In the genomic region with DNA sequence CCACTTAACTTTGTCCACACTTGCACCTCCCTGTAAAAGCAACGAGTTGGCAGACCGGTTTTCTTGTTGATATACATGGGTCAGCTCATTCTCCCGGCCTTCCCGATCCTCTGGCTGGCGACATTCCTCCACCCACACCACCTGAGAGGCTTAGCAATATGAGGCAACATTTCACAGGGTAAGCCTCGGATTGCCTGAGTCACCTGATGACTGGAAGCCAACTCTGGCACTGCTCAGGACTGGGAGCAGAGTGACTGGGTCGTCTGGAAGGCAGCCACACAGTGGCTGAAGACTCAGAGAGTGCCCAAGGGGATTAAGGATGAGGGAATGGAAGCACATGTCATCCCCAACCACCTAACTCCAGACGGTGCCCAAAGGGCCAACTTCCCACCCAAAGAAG, we compare ENCODE assay signal across 14 cellular contexts. TPM values are rescaled to one million over a fixed set of nuclear protein-coding genes. Genes with fewer than 3 reads are reported as not detected.
DNase-seq lines count a peak whose midpoint lies in the region; ATAC-seq, FAIRE-seq and TF ChIP-seq lines count a peak whose summit lies in the region.
"Had no signal": no experiment of that assay in that cellular context is flagged by ENCODE, and none has a peak within 500 bp of the region (broad histone marks: within the 10 kb centered on the region; RNA-seq: fewer than 3 reads in every experiment).

No MANE protein-coding gene starts in this region.

- no peak overlapping the region for H3K4me2 ChIP-seq in mesendoderm (ENCODE audit: low read length)
- H3K4me2 ChIP-seq: KMS-11 had no signal

- H3K36me3 ChIP-seq in breast epithelium = no peaks in the 10 kb centered on the region
- H3K36me3 ChIP-seq in mesendoderm (ENCODE audit: control insufficient read depth, insufficient read depth, low read length) = no peaks in the 10 kb centered on the region
- H3K36me3 ChIP-seq in esophagus muscularis mucosa = no peaks in the 10 kb centered on the region
- H3K36me3 ChIP-seq: Peyer's patch had no signal

- TF ChIP-seq POLR2A in breast epithelium (IDR thresholded peaks at IDR 0.05) (no peak), esophagus muscularis mucosa (IDR thresholded peaks at IDR 0.05; ENCODE audit: low read depth) (no peak)

- H3K79me1 ChIP-seq in mesendoderm (ENCODE audit: low read length) = no peaks in the 10 kb centered on the region

- DNase-seq in AG09309 (ENCODE audit: low read depth) = peak; percentile 23
- DNase-seq in HTR-8/SVneo (ENCODE audit: insufficient read length, low spot score) = peak; percentile 44
- peak; percentile 88 to 96 for DNase-seq in breast epithelium (ENCODE audit: low spot score in 2 of 2)
- DNase-seq in mesendoderm = peak; percentile 26
- DNase-seq in KG1 (lab: John Stamatoyannopoulos, UW) = no peak
- DNase-seq in NK-92 treated with Interleukin-12 subunit alpha and Interleukin-12 subunit beta, amount 100 ng/mL, for 24 hours (lab: John Stamatoyannopoulos, UW) = no peak
- no peak for DNase-seq in esophagus muscularis mucosa (ENCODE audit: extremely low spot score)
- DNase-seq: activated T-cell treated with anti-CD3 and anti-CD28 coated beads for 4 hours, GDM1, naive B cell, Peyer's patch had no signal

- H2AK5ac ChIP-seq in mesendoderm (ENCODE audit: low read length) = no peak overlapping the region

- H3K9ac ChIP-seq in mesendoderm (ENCODE audit: low read length) = no peak overlapping the region
- H3K9ac ChIP-seq: KMS-11 had no signal

- no peak overlapping the region for H3K4ac ChIP-seq in mesendoderm (ENCODE audit: low read depth, low read length)

- FAIRE-seq in HTR-8/SVneo (lab: Jason Lieb, UNC) = no peak

- no peak for ATAC-seq in GM19397 (IDR thresholded peaks at IDR 0.05; ENCODE audit: unreplicated experiment)
- ATAC-seq: sciatic nerve had no signal

- H3K9me3 ChIP-seq in breast epithelium (no peaks in the 10 kb centered on the region), esophagus muscularis mucosa (no peaks in the 10 kb centered on the region)
- H3K9me3 ChIP-seq: Peyer's patch had no signal

- H2BK5ac ChIP-seq in mesendoderm (ENCODE audit: low read length) = no peak overlapping the region

- TF ChIP-seq EP300 in esophagus muscularis mucosa (IDR thresholded peaks at IDR 0.05) = no peak

- intact Hi-C loops in breast epithelium (cut with DNase I; ENCODE audit: low total_unique reads) = no loop called here
- intact Hi-C loops in esophagus muscularis mucosa (cut with DNase I) = no loop called here

- no peaks in the 10 kb centered on the region for H3K27me3 ChIP-seq in breast epithelium
- no peaks in the 10 kb centered on the region for H3K27me3 ChIP-seq in mesendoderm (ENCODE audit: insufficient read depth, low read length, poor library complexity)
- no peaks in the 10 kb centered on the region for H3K27me3 ChIP-seq in esophagus muscularis mucosa
- H3K27me3 ChIP-seq: Peyer's patch had no signal

- no peak overlapping the region for H3K18ac ChIP-seq in mesendoderm (ENCODE audit: low read length)

- WGBS in mesendoderm (ENCODE audit: extremely low coverage, insufficient coverage, low lambda C conversion rate) = no CpG with 5 or more reads among the region's 8 CpGs
- 75% methylated on average over 7 of the region's 8 CpGs for WGBS in esophagus muscularis mucosa

- H4K8ac ChIP-seq in mesendoderm (ENCODE audit: low read depth, low read length) = no peak overlapping the region

- H3K56ac ChIP-seq in mesendoderm (ENCODE audit: low read length) = no peak overlapping the region

- H3K27ac ChIP-seq in breast epithelium = peak overlapping the region; percentile 82 to 88
- H3K27ac ChIP-seq in mesendoderm (ENCODE audit: low read depth, low read length) = no peak overlapping the region
- no peak overlapping the region for H3K27ac ChIP-seq in esophagus muscularis mucosa (replicated peaks in 1 of 4)
- H3K27ac ChIP-seq: KMS-11, Peyer's patch had no signal

- no peak overlapping the region for H2BK120ac ChIP-seq in mesendoderm (ENCODE audit: low read depth, low read length)

- H3K79me2 ChIP-seq in mesendoderm (ENCODE audit: control insufficient read depth, insufficient read depth, low read length) = no peaks in the 10 kb centered on the region

- no peak overlapping the region for H3K23ac ChIP-seq in mesendoderm (ENCODE audit: low read length)

- H3K4me3 ChIP-seq in AG09309 (ENCODE audit: control insufficient read depth, low read depth, low read length) = no peak overlapping the region
- no peak overlapping the region for H3K4me3 ChIP-seq in breast epithelium
- no peak overlapping the region for H3K4me3 ChIP-seq in mesendoderm (ENCODE audit: low read length)
- no peak overlapping the region for H3K4me3 ChIP-seq in esophagus muscularis mucosa
- H3K4me3 ChIP-seq: Peyer's patch had no signal

- TF ChIP-seq CTCF in AG09309 (IDR thresholded peaks at IDR 0.05; ENCODE audit: control insufficient read depth, insufficient read depth, low read depth, low read length, missing control alignments) (no peak), breast epithelium (IDR thresholded peaks at IDR 0.05) (no peak), esophagus muscularis mucosa (IDR thresholded peaks at IDR 0.05) (no peak)

- H3K4me1 ChIP-seq in breast epithelium (no peaks in the 10 kb centered on the region), mesendoderm (ENCODE audit: control insufficient read depth, low read depth, low read length) (no peaks in the 10 kb centered on the region), esophagus muscularis mucosa (no peaks in the 10 kb centered on the region)
- H3K4me1 ChIP-seq: Peyer's patch had no signal

- H2BK15ac ChIP-seq in mesendoderm (replicated peaks; ENCODE audit: low read depth) = no peak overlapping the region

- H4K5ac ChIP-seq in mesendoderm (ENCODE audit: low read length) = no peak overlapping the region

RNA-seq across cellular contexts. Expression of a gene that starts 9.8 kb away (rescaled TPM):
- total RNA-seq in breast epithelium (100 to 1,000 TPM in 1 of 3 donors, 10 to 100 TPM in 1, 1 to 10 TPM in 1; 6.1 to 295 (median 77.7) TPM), esophagus muscularis mucosa (10 to 100 TPM; 13.3 to 54.8 (median 25.8) TPM)
- 9.4 TPM for polyA plus RNA-seq in mesendoderm (2013, experiment 1 of 2)
- 10.7 TPM for polyA plus RNA-seq in mesendoderm (2013, experiment 2 of 2)

RNA-seq across cellular contexts. Expression of a gene that starts 43.3 kb away (rescaled TPM):
- 10 to 100 TPM; 14.9 to 32.3 (median 22.6) TPM for total RNA-seq in breast epithelium
- polyA plus RNA-seq in mesendoderm (2013, experiment 1 of 2) = 36.6 TPM
- 38.9 TPM for polyA plus RNA-seq in mesendoderm (2013, experiment 2 of 2)
- 10 to 100 TPM; 17.2 to 23.2 (median 19.8) TPM for total RNA-seq in esophagus muscularis mucosa

Comparison
In these comparisons a context has a peak if more than half of its experiments do, and no peak if none do; other contexts are left out.
1. DNase-seq: peak in AG09309 (single experiment), HTR-8/SVneo (single experiment), breast epithelium (2 of 2) and mesendoderm (single experiment); none in KG1 (single experiment), NK-92 treated with Interleukin-12 subunit alpha and Interleukin-12 subunit beta, amount 100 ng/mL, for 24 hours (single experiment) and esophagus muscularis mucosa (single experiment).
2. H3K27ac ChIP-seq: peak in breast epithelium (2 of 2); none in mesendoderm (single experiment) and esophagus muscularis mucosa (0 of 4).